In genomic region chr12:3885179-3886094, GRCh38 we compare ENCODE assay signal across 8 cellular contexts. TPM values are rescaled to one million over a fixed set of nuclear protein-coding genes. Genes with fewer than 3 reads are reported as not detected.
DNase-seq lines count a peak whose midpoint lies in the region; ATAC-seq, FAIRE-seq and TF ChIP-seq lines count a peak whose summit lies in the region.

No MANE protein-coding gene starts in this region.

- peaks cover 5% of the 10 kb centered on the region for H3K27me3 ChIP-seq in gastroesophageal sphincter
- H3K27me3 ChIP-seq in pancreas: no peaks in the 10 kb centered on the region

- peak; percentile 79 for FAIRE-seq in pancreas (lab: Jason Lieb, UNC)

- TF ChIP-seq CTCF in gastroesophageal sphincter (IDR thresholded peaks at IDR 0.05) (peak; percentile 48 to 87 (median 84)), pancreas (IDR thresholded peaks at IDR 0.05) (peak; percentile 42 to 67 (median 52))

- H3K4me1 ChIP-seq in gastroesophageal sphincter (no peaks in the 10 kb centered on the region), pancreas (no peaks in the 10 kb centered on the region)

- peak; percentile 43 for ATAC-seq in gastroesophageal sphincter
- ATAC-seq in pancreas: peak in 3 of 4 donors; percentile 55 to 79 (median 72)
- no peak for ATAC-seq in HG03378 (IDR thresholded peaks at IDR 0.05; ENCODE audit: unreplicated experiment)
- no peak for ATAC-seq in HG03025 (IDR thresholded peaks at IDR 0.05; ENCODE audit: low FRiP score, unreplicated experiment)

- no peaks in the 10 kb centered on the region for H3K36me3 ChIP-seq in gastroesophageal sphincter
- H3K36me3 ChIP-seq in pancreas: no peaks in the 10 kb centered on the region

- H3K27ac ChIP-seq in gastroesophageal sphincter (peak overlapping the region; percentile 27 to 72 (median 48)), pancreas (no peak overlapping the region)

- peak; percentile 31 for DNase-seq in stimulated activated CD4-positive, alpha-beta T cell treated with anti-CD3 and anti-CD28 coated beads, Interleukin-2, amount 100 ng/mL, for 4 hours (ENCODE audit: low read depth)
- DNase-seq in stimulated activated CD4-positive, alpha-beta T cell treated with anti-CD3 and anti-CD28 coated beads, Interleukin-4, amount 100 ng/mL, for 1 hour: no peak
- peak; percentile 40 for DNase-seq in NCI-H1105 (lab: John Stamatoyannopoulos, UW)
- DNase-seq in activated CD8-positive, alpha-beta memory T cell treated with anti-CD3 and anti-CD28 coated beads, Interleukin-2, amount 50 U/mL, for 24 hours (ENCODE audit: extremely low read depth): peak; percentile 5
- peak in 1 of 6 donors; percentile 26 for DNase-seq in pancreas

- TF ChIP-seq EP300 in gastroesophageal sphincter (IDR thresholded peaks at IDR 0.05): no peak

- H3K4me3 ChIP-seq in gastroesophageal sphincter (peak overlapping the region; percentile 35 to 44), pancreas (no peak overlapping the region)

- intact Hi-C loops in pancreas (cut with DNase I): loop anchor here (5.0 to 10.0 kb wide), 5 partner anchors 109 to 389 kb away; partner anchors contain the start of gene CCND2 (in 1 of the 3)

- H3K9me3 ChIP-seq in gastroesophageal sphincter (no peaks in the 10 kb centered on the region), pancreas (no peaks in the 10 kb centered on the region)

- no peak for TF ChIP-seq POLR2A in gastroesophageal sphincter (IDR thresholded peaks at IDR 0.05)

- WGBS in gastroesophageal sphincter (ENCODE audit: low coverage in 1 of 2), 2 donors: 11 to 38% methylated on average over 6 to 9 of the region's 9 CpGs
- 49 to 50% methylated on average over 9 of the region's 9 CpGs for WGBS in pancreas, 2 donors

RNA-seq across cellular contexts. Expression of gene PARP11, which starts 12.2 kb away (rescaled TPM):
- total RNA-seq in gastroesophageal sphincter (1 to 10 TPM; 3.9 to 10.0 (median 6.2) TPM), pancreas (1 to 10 TPM; 2.8 to 8.2 (median 5.3) TPM)
- polyA plus RNA-seq in pancreas: 1 to 10 TPM; 1.4 to 3.6 TPM

Comparison
In these comparisons a context has a peak if more than half of its experiments do, and no peak if none do; other contexts are left out.
1. ATAC-seq: peak in gastroesophageal sphincter (single experiment) and pancreas (3 of 4); none in HG03378 (single experiment) and HG03025 (single experiment).
2. H3K27ac ChIP-seq: peak in gastroesophageal sphincter (4 of 4); none in pancreas (0 of 4).
3. H3K4me3 ChIP-seq: peak in gastroesophageal sphincter (2 of 2); none in pancreas (0 of 4).